21 cellular contexts compared by ENCODE assay signal in the genomic region with DNA sequence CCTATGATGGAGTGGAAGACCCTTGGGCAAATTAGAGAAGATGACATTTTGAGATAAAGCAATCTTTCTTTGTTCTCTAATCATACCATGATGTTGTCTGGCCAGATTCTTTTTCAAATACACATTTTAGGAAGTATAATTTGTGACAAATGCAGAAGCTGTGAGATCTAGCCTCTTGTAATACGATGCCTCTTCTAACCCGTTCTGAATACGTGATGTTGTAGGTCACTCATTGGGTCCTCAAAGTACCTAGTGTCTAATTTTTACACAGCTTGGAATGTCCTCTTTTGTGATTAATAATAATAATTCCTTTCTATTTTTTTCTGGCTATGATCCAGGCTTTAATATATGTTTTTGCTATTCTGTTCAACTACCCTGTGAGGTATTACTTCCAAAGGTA.
"Had no signal": no experiment of that assay in that cellular context is flagged by ENCODE, and none has a peak within 500 bp of the region (broad histone marks: within the 10 kb centered on the region; RNA-seq: fewer than 3 reads in every experiment).

No MANE protein-coding gene starts in this region.

- H3K27ac ChIP-seq: adrenal gland, ascending aorta, cardiac muscle cell, gastroesophageal sphincter, sigmoid colon, spleen had no signal

- H3K9me3 ChIP-seq: adrenal gland, ascending aorta, gastroesophageal sphincter, sigmoid colon, spleen had no signal

- H3K36me3 ChIP-seq: adrenal gland, ascending aorta, cardiac muscle cell, gastroesophageal sphincter, sigmoid colon, spleen had no signal

- H3K27me3 ChIP-seq: adrenal gland, ascending aorta, cardiac muscle cell, gastroesophageal sphincter, sigmoid colon, spleen had no signal

- H3K4me1 ChIP-seq: ascending aorta, gastroesophageal sphincter, spleen had no signal

- H3K4me3 ChIP-seq: adrenal gland, ascending aorta, cardiac muscle cell, gastroesophageal sphincter, sigmoid colon, spleen had no signal

- DNase-seq: activated CD4-positive, alpha-beta T cell treated with anti-CD3 and anti-CD28 coated beads, Interleukin-2, amount 50 U/mL, for 4 hours; activated CD8-positive, alpha-beta memory T cell treated with anti-CD3 and anti-CD28 coated beads for 24 hours; activated CD8-positive, alpha-beta memory T cell treated with anti-CD3 and anti-CD28 coated beads, Interleukin-2, amount 50 U/mL, for 4 hours; activated naive CD4-positive, alpha-beta T cell; activated T-cell treated with anti-CD3 and anti-CD28 coated beads, Interleukin-2, amount 50 U/mL, for 24 hours; effector CD4-positive, alpha-beta T cell; head of caudate nucleus; islet precursor cell; left colon; naive thymus-derived CD4-positive, alpha-beta T cell; retina; spleen; stimulated activated CD4-positive, alpha-beta T cell treated with anti-CD3 and anti-CD28 coated beads, Interleukin-4, amount 100 ng/mL, for 1 hour; stimulated activated naive CD4-positive, alpha-beta T cell; T-helper 1 cell had no signal

- FAIRE-seq: TTC549 had no signal
